ENCODE assay signal across 8 cellular contexts in the genomic region with DNA sequence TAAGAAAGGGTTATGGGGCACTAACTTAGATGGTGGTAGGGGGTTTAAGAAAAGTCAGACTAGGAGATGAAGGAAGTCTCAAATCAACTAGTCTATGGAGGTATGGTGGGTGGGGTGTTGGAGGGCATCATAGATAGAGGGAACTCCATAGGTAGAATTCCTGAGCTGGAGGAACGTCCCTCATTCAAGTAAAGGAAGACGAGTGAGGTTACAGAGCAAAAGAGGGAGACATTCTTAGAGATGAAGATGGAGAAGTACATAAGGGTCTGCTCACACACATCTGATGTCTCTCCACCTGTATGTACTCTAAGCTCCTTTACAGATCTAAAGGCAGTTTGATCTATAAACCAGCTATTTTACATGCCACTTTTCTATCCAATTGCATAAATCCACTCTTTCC. TPM values are rescaled to one million over a fixed set of nuclear protein-coding genes. Genes with fewer than 3 reads are reported as not detected.
DNase-seq lines count a peak whose midpoint lies in the region; ATAC-seq and TF ChIP-seq lines count a peak whose summit lies in the region.

No MANE protein-coding gene starts in this region.

- H3K4me1 ChIP-seq in PC-3 (ENCODE audit: insufficient read depth, low read length) (peaks cover 32% of the 10 kb centered on the region), psoas muscle (peaks cover 5% of the 10 kb centered on the region)

- intact Hi-C loops in PC-3 (cut with micrococcal nuclease) (loop anchor here (5.0 kb wide), 1 partner anchor 169 kb away; no protein-coding TSS in a partner anchor), psoas muscle (cut with DNase I) (no loop called here)

- WGBS in psoas muscle, 3 donors = 61 to 67% (median 66%) methylated on average over 2 of the region's 2 CpGs

- ATAC-seq in PC-3 = no peak
- ATAC-seq in psoas muscle = no peak
- ATAC-seq in HG02759 (IDR thresholded peaks at IDR 0.05; ENCODE audit: unreplicated experiment) = no peak

- H3K27ac ChIP-seq in PC-3 (ENCODE audit: low read length) (no peak overlapping the region), psoas muscle (peak overlapping the region; percentile 78)

- POLR2A ChIA-PET in PC-3 (lab: Charles Lee; ENCODE audit: unreplicated experiment) = interaction anchor here (1.3 kb wide), 1 partner anchor 74 kb away, joined by 6 read pairs; a partner anchor contains a TSS

- H2AFZ ChIP-seq in PC-3 (ENCODE audit: low read length) = no peak overlapping the region

- H3K9me3 ChIP-seq in PC-3 (ENCODE audit: low read length) (no peaks in the 10 kb centered on the region), psoas muscle (no peaks in the 10 kb centered on the region)

- peaks cover 23% of the 10 kb centered on the region for H4K20me1 ChIP-seq in PC-3 (ENCODE audit: low read length)

- BruUV-seq in PC-3 (replicated peaks; lab: Mats Ljungman, UMichigan) = no TSS peak

- peak overlapping the region; percentile 92 for H3K4me3 ChIP-seq in PC-3 (ENCODE audit: low read length)
- H3K4me3 ChIP-seq in epithelial cell of esophagus (ENCODE audit: low read length) = peak overlapping the region; percentile 76
- peak overlapping the region; percentile 74 for H3K4me3 ChIP-seq in psoas muscle

- no peak for TF ChIP-seq CTCF in PC-3 (conservative IDR thresholded peaks at IDR 0.05; ENCODE audit: low read depth, low read length)
- TF ChIP-seq CTCF in epithelial cell of esophagus (IDR thresholded peaks at IDR 0.05; ENCODE audit: insufficient read depth, low read depth, low read length, missing control alignments) = no peak
- no peak for TF ChIP-seq CTCF in psoas muscle (IDR thresholded peaks at IDR 0.05)

- CTCF ChIA-PET in PC-3 (lab: Charles Lee) = no interaction called here

- peak; percentile 2 for DNase-seq in G401 (ENCODE audit: low spot score)
- no peak for DNase-seq in PC-3
- DNase-seq in epithelial cell of esophagus (ENCODE audit: low read depth) = no peak
- DNase-seq in psoas muscle = no peak
- no peak for DNase-seq in HCEC 1CT
- no peak for DNase-seq in NCI-H187 treated with DMSO at 0.1 percent for 48 hours (lab: John Stamatoyannopoulos, UW)
- DNase-seq in C1 segment of cervical spinal cord (lab: John Stamatoyannopoulos, UW) = no peak

- H3K27me3 ChIP-seq in PC-3 (ENCODE audit: low read length) (no peaks in the 10 kb centered on the region), psoas muscle (ENCODE audit: insufficient read depth in 3 of 3, low read length in 2 of 3) (peaks cover 0 to 6% (median 0%) of the 10 kb centered on the region in 3 donors)

- H3K36me3 ChIP-seq in PC-3 (ENCODE audit: low read depth, low read length) = no peaks in the 10 kb centered on the region
- no peaks in the 10 kb centered on the region for H3K36me3 ChIP-seq in psoas muscle (ENCODE audit: insufficient read depth in 1 of 2, low read depth in 1 of 2)

- H3K9me2 ChIP-seq in PC-3 (replicated peaks; ENCODE audit: low read length) = no peaks in the 10 kb centered on the region

- H3K4me2 ChIP-seq in PC-3 (ENCODE audit: low read length) = peak overlapping the region; percentile 93

- in situ Hi-C loops in G401 (cut with HindIII; ENCODE audit: low sequenced_read_pairs) = no loop called here

- H3K79me2 ChIP-seq in PC-3 (ENCODE audit: low read length) = peaks cover 63% of the 10 kb centered on the region

- peak overlapping the region; percentile 96; the same call in 1 of the 2 replicates for H3K9ac ChIP-seq in PC-3 (ENCODE audit: low read length)

- H3F3A ChIP-seq in PC-3 (ENCODE audit: low read length, unreplicated experiment) = no peaks in the 10 kb centered on the region

RNA-seq across cellular contexts. Expression of a gene that starts 1.4 kb away (rescaled TPM):
- not detected in 2 replicates for total RNA-seq in G401 (2014; rRNA removed; shearing (Covaris generic))
- total RNA-seq in PC-3 (2014; rRNA removed) (31.4 and 48.8 TPM in 2 replicates), psoas muscle (10 to 100 TPM; 11.1 to 31.0 (median 21.0) TPM)
- 10 to 100 TPM in 1 of 3 donors, 1 to 10 TPM in 2; 7.1 to 13.1 (median 8.0) TPM for polyA plus RNA-seq in psoas muscle

Comparison
In these comparisons a context has a peak if more than half of its experiments do, and no peak if none do; other contexts are left out.
1. RNA of a gene that starts 1.4 kb away (total RNA-seq): 31.4 to 48.8 TPM in PC-3 and 11.1 to 31.0 TPM in psoas muscle; not detected in G401; every median in the first group is over 10 times any median in the second.
2. Peak in every context shown above with its lines, with median percentiles within 50 percentile points of each other: H3K4me3 ChIP-seq.